ENCODE assay signal across 9 cellular contexts in genomic region chr5:150734579-150735384, GRCh38. TPM values are rescaled to one million over a fixed set of nuclear protein-coding genes. Genes with fewer than 3 reads are reported as not detected.
DNase-seq lines count a peak whose midpoint lies in the region; ATAC-seq, FAIRE-seq and TF ChIP-seq lines count a peak whose summit lies in the region.
"Had no signal": no experiment of that assay in that cellular context is flagged by ENCODE, and none has a peak within 500 bp of the region (broad histone marks: within the 10 kb centered on the region; RNA-seq: fewer than 3 reads in every experiment).

No MANE protein-coding gene starts in this region.

- peak; percentile 70 for ATAC-seq in activated CD8-positive, alpha-beta memory T cell treated with anti-CD3 and anti-CD28 coated beads, Interleukin-2, amount 10 ng/mL, durations not matched to agents 7 days and 5 days
- ATAC-seq in HG03439 (IDR thresholded peaks at IDR 0.05; ENCODE audit: unreplicated experiment) (peak; percentile 75), pancreas (peak; percentile 43 to 81 (median 66)), HG03280 (IDR thresholded peaks at IDR 0.05; ENCODE audit: unreplicated experiment) (no peak)
- ATAC-seq in activated naive CD8-positive, alpha-beta T cell treated with anti-CD3 and anti-CD28 coated beads, Interleukin-2, amount 10 ng/mL, durations not matched to agents 7 days and 5 days (ENCODE audit: low read depth): no peak
- ATAC-seq: T-cell had no signal

- H3K4me1 Mint-ChIP-seq in activated CD8-positive, alpha-beta memory T cell treated with anti-CD3 and anti-CD28 coated beads, Interleukin-2, amount 10 ng/mL, durations not matched to agents 7 days and 5 days: peaks cover 59% of the 10 kb centered on the region
- H3K4me1 Mint-ChIP-seq in activated naive CD8-positive, alpha-beta T cell treated with anti-CD3 and anti-CD28 coated beads, Interleukin-2, amount 10 ng/mL, durations not matched to agents 7 days and 5 days: peaks cover 34% of the 10 kb centered on the region

- H3K27ac Mint-ChIP-seq in activated CD8-positive, alpha-beta memory T cell treated with anti-CD3 and anti-CD28 coated beads, Interleukin-2, amount 10 ng/mL, durations not matched to agents 7 days and 5 days: peak overlapping the region; percentile 57
- H3K27ac Mint-ChIP-seq in activated naive CD8-positive, alpha-beta T cell treated with anti-CD3 and anti-CD28 coated beads, Interleukin-2, amount 10 ng/mL, durations not matched to agents 7 days and 5 days: peak overlapping the region; percentile 55

- peaks cover 0 to 4% (median 0%) of the 10 kb centered on the region in 3 donors for H3K4me1 ChIP-seq in pancreas

- H3K9me3 Mint-ChIP-seq in activated CD8-positive, alpha-beta memory T cell treated with anti-CD3 and anti-CD28 coated beads, Interleukin-2, amount 10 ng/mL, durations not matched to agents 7 days and 5 days (ENCODE audit: low read depth): peaks cover 2% of the 10 kb centered on the region
- H3K9me3 Mint-ChIP-seq in activated naive CD8-positive, alpha-beta T cell treated with anti-CD3 and anti-CD28 coated beads, Interleukin-2, amount 10 ng/mL, durations not matched to agents 7 days and 5 days: peaks cover 5% of the 10 kb centered on the region

- no peaks in the 10 kb centered on the region for H3K27me3 Mint-ChIP-seq in activated CD8-positive, alpha-beta memory T cell treated with anti-CD3 and anti-CD28 coated beads, Interleukin-2, amount 10 ng/mL, durations not matched to agents 7 days and 5 days
- no peaks in the 10 kb centered on the region for H3K27me3 Mint-ChIP-seq in activated naive CD8-positive, alpha-beta T cell treated with anti-CD3 and anti-CD28 coated beads, Interleukin-2, amount 10 ng/mL, durations not matched to agents 7 days and 5 days
- H3K27me3 Mint-ChIP-seq: T-cell had no signal

- POLR2A ChIA-PET in activated naive CD8-positive, alpha-beta T cell treated with anti-CD3 and anti-CD28 coated beads, Interleukin-2, amount 10 ng/mL, durations not matched to agents 7 days and 5 days (lab: Charles Lee): interaction anchor here (1.7 kb wide), 1 partner anchor 34 kb away, joined by 5 read pairs; the partner anchor contains the start of gene RBM22

- intact Hi-C loops in pancreas (cut with DNase I): no loop called here

- H3K36me3 Mint-ChIP-seq in activated CD8-positive, alpha-beta memory T cell treated with anti-CD3 and anti-CD28 coated beads, Interleukin-2, amount 10 ng/mL, durations not matched to agents 7 days and 5 days: peaks cover 77% of the 10 kb centered on the region
- peaks cover 59% of the 10 kb centered on the region for H3K36me3 Mint-ChIP-seq in activated naive CD8-positive, alpha-beta T cell treated with anti-CD3 and anti-CD28 coated beads, Interleukin-2, amount 10 ng/mL, durations not matched to agents 7 days and 5 days

- 87 to 89% methylated on average over 7 of the region's 7 CpGs for WGBS in pancreas, 2 donors

- H3K27ac ChIP-seq in pancreas: peak overlapping the region in 2 of 4 donors; percentile 26 to 49

- no peak overlapping the region for H3K4me3 ChIP-seq in pancreas

- H3K36me3 ChIP-seq in pancreas: peaks cover 0 to 30% (median 21%) of the 10 kb centered on the region in 3 donors

- TF ChIP-seq CTCF in pancreas (IDR thresholded peaks at IDR 0.05): no peak

- peak overlapping the region; percentile 5 for H3K4me3 Mint-ChIP-seq in activated CD8-positive, alpha-beta memory T cell treated with anti-CD3 and anti-CD28 coated beads, Interleukin-2, amount 10 ng/mL, durations not matched to agents 7 days and 5 days
- no peak overlapping the region for H3K4me3 Mint-ChIP-seq in activated naive CD8-positive, alpha-beta T cell treated with anti-CD3 and anti-CD28 coated beads, Interleukin-2, amount 10 ng/mL, durations not matched to agents 7 days and 5 days
- H3K4me3 Mint-ChIP-seq: T-cell had no signal

- no peaks in the 10 kb centered on the region for H3K9me3 ChIP-seq in pancreas

- CTCF ChIA-PET in activated CD8-positive, alpha-beta memory T cell treated with anti-CD3 and anti-CD28 coated beads, Interleukin-2, amount 10 ng/mL, durations not matched to agents 7 days and 5 days (lab: Charles Lee): interaction anchor here (1.1 to 3.6 kb wide), 9 partner anchors 14 to 112 kb away, joined by 3 to 18 read pairs (median 5); partner anchors contain the start of genes DCTN4, IRGM, RBM22 and SMIM3

- peak; percentile 69 for DNase-seq in activated CD8-positive, alpha-beta memory T cell treated with anti-CD3 and anti-CD28 coated beads, Interleukin-2, amount 10 ng/mL, durations not matched to agents 7 days and 5 days
- DNase-seq in activated CD8-positive, alpha-beta memory T cell treated with anti-CD3 and anti-CD28 coated beads, Interleukin-2, amount 50 U/mL, for 48 hours: no peak
- DNase-seq in activated naive CD8-positive, alpha-beta T cell treated with anti-CD3 and anti-CD28 coated beads, Interleukin-2, amount 10 ng/mL, durations not matched to agents 7 days and 5 days: no peak
- peak in 2 of 6 donors; percentile 45 to 55 for DNase-seq in pancreas
- DNase-seq in stimulated activated naive CD4-positive, alpha-beta T cell treated with Interleukin-2 at 50 U/mL for 16 hours (lab: John Stamatoyannopoulos, UW): no peak
- no peak for DNase-seq in NCI-H226

- no peaks in the 10 kb centered on the region for H3K27me3 ChIP-seq in pancreas

- FAIRE-seq in pancreas (lab: Jason Lieb, UNC): no peak

RNA-seq across cellular contexts. Expression of gene DCTN4, which starts 24.0 kb away (rescaled TPM):
- 10 to 100 TPM; 41.9 to 46.1 TPM for total RNA-seq in activated CD8-positive, alpha-beta memory T cell treated with anti-CD3 and anti-CD28 coated beads, Interleukin-2, amount 10 ng/mL, durations not matched to agents 7 days and 5 days
- total RNA-seq in activated naive CD8-positive, alpha-beta T cell treated with anti-CD3 and anti-CD28 coated beads, Interleukin-2, amount 10 ng/mL, durations not matched to agents 7 days and 5 days: 10 to 100 TPM; 43.2 to 43.3 TPM
- total RNA-seq in pancreas: 10 to 100 TPM; 36.9 to 61.1 (median 45.3) TPM
- polyA plus RNA-seq in pancreas: 10 to 100 TPM; 13.8 to 21.5 TPM

RNA-seq across cellular contexts. Expression of gene RBM22, which starts 33.9 kb away (rescaled TPM):
- 10 to 100 TPM; 63.3 to 78.7 TPM for total RNA-seq in activated CD8-positive, alpha-beta memory T cell treated with anti-CD3 and anti-CD28 coated beads, Interleukin-2, amount 10 ng/mL, durations not matched to agents 7 days and 5 days
- total RNA-seq in activated naive CD8-positive, alpha-beta T cell treated with anti-CD3 and anti-CD28 coated beads, Interleukin-2, amount 10 ng/mL, durations not matched to agents 7 days and 5 days: 10 to 100 TPM; 72.9 to 74.6 TPM
- total RNA-seq in pancreas: 10 to 100 TPM; 14.8 to 25.9 (median 18.4) TPM
- 10 to 100 TPM; 21.3 to 32.3 TPM for polyA plus RNA-seq in pancreas

RNA-seq across cellular contexts. Expression of gene SMIM3, which starts 43.8 kb away (rescaled TPM):
- 10 to 100 TPM; 22.1 to 37.5 TPM for total RNA-seq in activated CD8-positive, alpha-beta memory T cell treated with anti-CD3 and anti-CD28 coated beads, Interleukin-2, amount 10 ng/mL, durations not matched to agents 7 days and 5 days
- 10 to 100 TPM; 15.7 to 16.8 TPM for total RNA-seq in activated naive CD8-positive, alpha-beta T cell treated with anti-CD3 and anti-CD28 coated beads, Interleukin-2, amount 10 ng/mL, durations not matched to agents 7 days and 5 days
- 10 to 100 TPM; 10.3 to 33.1 (median 14.2) TPM for total RNA-seq in pancreas
- polyA plus RNA-seq in pancreas: 10 to 100 TPM in 1 of 2 donors, 1 to 10 TPM in 1; 9.7 to 13.3 TPM

Comparison
In these comparisons a context has a peak if more than half of its experiments do, and no peak if none do; other contexts are left out.
1. ATAC-seq: peak in activated CD8-positive, alpha-beta memory T cell treated with anti-CD3 and anti-CD28 coated beads, Interleukin-2, amount 10 ng/mL, durations not matched to agents 7 days and 5 days (single experiment), HG03439 (single experiment) and pancreas (4 of 4); none in activated naive CD8-positive, alpha-beta T cell treated with anti-CD3 and anti-CD28 coated beads, Interleukin-2, amount 10 ng/mL, durations not matched to agents 7 days and 5 days (single experiment) and HG03280 (single experiment).